Comparison of ENCODE assay signal across 8 cellular contexts in genomic region chrX:76427560-76428242, GRCh38.
DNase-seq lines count a peak whose midpoint lies in the region; ATAC-seq lines count a peak whose summit lies in the region.

MAGEE1 (plus strand) TSS chrX:76427710; CDS start chrX:76427931, 221 bp downstream.

- ATAC-seq in HG03064 (IDR thresholded peaks at IDR 0.05; ENCODE audit: low read depth, unreplicated experiment): peak; percentile 87

- DNase-seq in NCI-H2081 (lab: John Stamatoyannopoulos, UW): peak; percentile 17 to 44
- DNase-seq in NCI-H2081 treated with DMSO at 0.1 percent for 48 hours (lab: John Stamatoyannopoulos, UW): no peak
- DNase-seq in NCI-H226: peak; percentile 42
- DNase-seq in activated CD8-positive, alpha-beta memory T cell treated with anti-CD3 and anti-CD28 coated beads for 1 hour (ENCODE audit: extremely low read depth in 1 of 2, low read depth in 1 of 2): peak; percentile 35 to 69
- peak; percentile 71 for DNase-seq in effector CD8-positive, alpha-beta T cell (lab: John Stamatoyannopoulos, UW)
- DNase-seq in medulla oblongata (ENCODE audit: extremely low spot score): peak; percentile 78
- peak; percentile 59 for DNase-seq in stimulated activated CD8-positive, alpha-beta memory T cell treated with anti-CD3 and anti-CD28 coated beads, Interleukin-12 subunit alpha, Interleukin-12 subunit beta, amount 100 ng/mL, for 1 hour (ENCODE audit: low read depth)
